In genomic region chr14:91289464-91289863, GRCh38 we compare ENCODE assay signal across 16 cellular contexts.
"Had no signal": no experiment of that assay in that cellular context is flagged by ENCODE, and none has a peak within 500 bp of the region (broad histone marks: within the 10 kb centered on the region; RNA-seq: fewer than 3 reads in every experiment).

No MANE protein-coding gene starts in this region.

- H3K36me3 ChIP-seq: tibial artery had no signal

- H3K4me3 ChIP-seq: coronary artery, gastroesophageal sphincter, spleen, tibial artery had no signal

- H3K27ac ChIP-seq: coronary artery, gastroesophageal sphincter, spleen, tibial artery had no signal

- ATAC-seq: gastroesophageal sphincter, left cardiac atrium, T-cell had no signal

- H3K27me3 Mint-ChIP-seq: activated naive CD4-positive, alpha-beta T cell treated with anti-CD3 and anti-CD28 coated beads, Interleukin-2, amount 50 U/mL, for 24 hours; memory B cell; stimulated activated naive CD8-positive, alpha-beta T cell treated with anti-CD3 and anti-CD28 coated beads, Interleukin-15, Interleukin-2, amounts not matched to agents 100 ng/mL and 50 ng/mL, for 24 hours; T-cell had no signal

- H3K4me1 Mint-ChIP-seq: neural crest cell had no signal

- DNase-seq: activated gamma-delta T cell; cerebellar nuclear complex; hypothalamus; left cardiac atrium; occipital lobe; stimulated activated CD4-positive, alpha-beta T cell treated with anti-CD3 and anti-CD28 coated beads, Interleukin-4, amount 100 ng/mL, for 1 hour; substantia nigra; T-cell; tibial artery had no signal

- H3K9me3 ChIP-seq: gastroesophageal sphincter, spleen, tibial artery had no signal

- H3K9me3 Mint-ChIP-seq: activated naive CD4-positive, alpha-beta T cell treated with anti-CD3 and anti-CD28 coated beads, Interleukin-2, amount 50 U/mL, for 24 hours; memory B cell; neural crest cell; stimulated activated naive CD8-positive, alpha-beta T cell treated with anti-CD3 and anti-CD28 coated beads, Interleukin-15, Interleukin-2, amounts not matched to agents 100 ng/mL and 50 ng/mL, for 24 hours; T-cell had no signal

- H3K27ac Mint-ChIP-seq: activated naive CD4-positive, alpha-beta T cell treated with anti-CD3 and anti-CD28 coated beads, Interleukin-2, amount 50 U/mL, for 24 hours; memory B cell; stimulated activated naive CD8-positive, alpha-beta T cell treated with anti-CD3 and anti-CD28 coated beads, Interleukin-15, Interleukin-2, amounts not matched to agents 100 ng/mL and 50 ng/mL, for 24 hours had no signal

- H3K4me3 Mint-ChIP-seq: activated naive CD4-positive, alpha-beta T cell treated with anti-CD3 and anti-CD28 coated beads, Interleukin-2, amount 50 U/mL, for 24 hours; memory B cell; neural crest cell; stimulated activated naive CD8-positive, alpha-beta T cell treated with anti-CD3 and anti-CD28 coated beads, Interleukin-15, Interleukin-2, amounts not matched to agents 100 ng/mL and 50 ng/mL, for 24 hours; T-cell had no signal

- H3K27me3 ChIP-seq: gastroesophageal sphincter, spleen, tibial artery had no signal
